ENCODE assay signal across 17 cellular contexts in the genomic region with DNA sequence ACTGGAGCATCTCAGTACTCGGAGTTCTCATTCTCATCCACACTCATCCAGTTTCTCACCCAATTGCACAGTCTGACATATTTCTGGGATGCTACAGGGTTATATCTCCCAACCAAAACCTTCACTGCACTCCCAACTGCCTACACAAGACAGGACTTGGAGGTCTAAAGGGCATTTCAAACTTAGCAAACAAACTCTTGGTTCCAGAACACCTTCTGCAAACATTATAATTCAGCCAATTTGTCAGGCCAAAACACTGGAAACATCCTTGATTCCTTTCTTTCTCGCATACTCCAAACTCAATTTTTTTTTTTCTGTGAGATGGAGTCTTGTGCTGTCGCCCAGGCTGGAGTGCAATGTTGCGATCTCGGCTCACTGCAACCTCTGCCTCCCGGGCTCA. TPM values are rescaled to one million over a fixed set of nuclear protein-coding genes. Genes with fewer than 3 reads are reported as not detected.
A peak's percentile ranks its signal among the peaks of the same experiment; 100 is the strongest.
DNase-seq lines count a peak whose midpoint lies in the region; ATAC-seq, FAIRE-seq and TF ChIP-seq lines count a peak whose summit lies in the region.
"Had no signal": no experiment of that assay in that cellular context is flagged by ENCODE, and none has a peak within 500 bp of the region (broad histone marks: within the 10 kb centered on the region; RNA-seq: fewer than 3 reads in every experiment).

No MANE protein-coding gene starts in this region.

- no peaks in the 10 kb centered on the region for H3K27me3 ChIP-seq in CD4-positive, alpha-beta T cell (ENCODE audit: control insufficient read depth, insufficient read depth, low read length)
- no peaks in the 10 kb centered on the region for H3K27me3 ChIP-seq in mesendoderm (ENCODE audit: insufficient read depth, low read length, poor library complexity)
- no peaks in the 10 kb centered on the region for H3K27me3 ChIP-seq in ovary
- H3K27me3 ChIP-seq: breast epithelium had no signal

- H3K9ac ChIP-seq in mesendoderm (ENCODE audit: low read length) = no peak overlapping the region

- peak overlapping the region; percentile 72 for H3K27ac ChIP-seq in CD4-positive, alpha-beta T cell (ENCODE audit: low read depth, low read length)
- H3K27ac ChIP-seq in mesendoderm (ENCODE audit: low read depth, low read length) (peak overlapping the region; percentile 86), ovary (no peak overlapping the region)
- H3K27ac ChIP-seq: breast epithelium, C4-2B had no signal

- FAIRE-seq in GM12891 (lab: Jason Lieb, UNC) = peak; percentile 33
- FAIRE-seq: HTR-8/SVneo, islet of Langerhans, RCC 7860, TTC549 had no signal

- H3K18ac ChIP-seq in mesendoderm (ENCODE audit: low read length) = peak overlapping the region; percentile 95

- H3K4me1 ChIP-seq in mesendoderm (ENCODE audit: control insufficient read depth, low read depth, low read length) (peaks cover 23% of the 10 kb centered on the region), ovary (ENCODE audit: insufficient read depth) (no peaks in the 10 kb centered on the region), mucosa of descending colon (ENCODE audit: low read depth) (peaks cover 2% of the 10 kb centered on the region)
- H3K4me1 ChIP-seq: breast epithelium had no signal

- intact Hi-C loops in CD4-positive, alpha-beta T cell (cut with DNase I, micrococcal nuclease) = loop anchor here in 1 of 2 experiments (1.0 to 5.0 kb wide), 3 partner anchors 8 to 68 kb away; a partner anchor contains a TSS
- intact Hi-C loops in activated CD8-positive, alpha-beta T cell treated with anti-CD3 and anti-CD28 coated beads for 36 hours (cut with micrococcal nuclease) = no loop called here
- intact Hi-C loops in ovary (cut with DNase I) (no loop called here), mucosa of descending colon (cut with DNase I, micrococcal nuclease) (no loop called here)

- no peaks in the 10 kb centered on the region for H3K27me3 Mint-ChIP-seq in CD4-positive, alpha-beta T cell
- no peaks in the 10 kb centered on the region for H3K27me3 Mint-ChIP-seq in activated CD8-positive, alpha-beta T cell treated with anti-CD3 and anti-CD28 coated beads for 36 hours

- WGBS in mesendoderm (ENCODE audit: extremely low coverage, insufficient coverage, low lambda C conversion rate) = no CpG with 5 or more reads among the region's 6 CpGs
- 71 to 80% (median 75%) methylated on average over 6 of the region's 6 CpGs for WGBS in ovary, 3 donors

- H3K4me3 ChIP-seq in mesendoderm (ENCODE audit: low read length) (no peak overlapping the region), ovary (no peak overlapping the region), mucosa of descending colon (no peak overlapping the region)
- H3K4me3 ChIP-seq: breast epithelium had no signal

- H2BK120ac ChIP-seq in mesendoderm (ENCODE audit: low read depth, low read length) = peak overlapping the region; percentile 96

- H4K5ac ChIP-seq in mesendoderm (ENCODE audit: low read length) = peak overlapping the region; percentile 84

- peak overlapping the region; percentile 99 for H2AK5ac ChIP-seq in mesendoderm (ENCODE audit: low read length)

- H3K4ac ChIP-seq in mesendoderm (ENCODE audit: low read depth, low read length) = peak overlapping the region; percentile 98

- CTCF ChIA-PET in CD4-positive, alpha-beta T cell (lab: Charles Lee) = interaction anchor here (1.8 kb wide), 1 partner anchor 20 kb away, joined by 6 read pairs; no protein-coding TSS in a partner anchor
- CTCF ChIA-PET in activated CD8-positive, alpha-beta T cell treated with anti-CD3 and anti-CD28 coated beads for 36 hours (lab: Charles Lee) = interaction anchor here (1.8 to 1.9 kb wide), 3 partner anchors 16 to 129 kb away, joined by 6 to 10 read pairs (median 6); no protein-coding TSS in a partner anchor

- H4K8ac ChIP-seq in mesendoderm (ENCODE audit: low read depth, low read length) = peak overlapping the region; percentile 7

- no peak overlapping the region for H3K4me2 ChIP-seq in mesendoderm (ENCODE audit: low read length)

- no peak overlapping the region for H3K23ac ChIP-seq in mesendoderm (ENCODE audit: low read length)

- H3K36me3 ChIP-seq in mesendoderm (ENCODE audit: control insufficient read depth, insufficient read depth, low read length) (no peaks in the 10 kb centered on the region), ovary (no peaks in the 10 kb centered on the region), mucosa of descending colon (ENCODE audit: low read depth) (no peaks in the 10 kb centered on the region)
- H3K36me3 ChIP-seq: breast epithelium had no signal

- peaks cover 64% of the 10 kb centered on the region for H3K36me3 Mint-ChIP-seq in CD4-positive, alpha-beta T cell (ENCODE audit: low read depth)
- peaks cover 87% of the 10 kb centered on the region for H3K36me3 Mint-ChIP-seq in activated CD8-positive, alpha-beta T cell treated with anti-CD3 and anti-CD28 coated beads for 36 hours (ENCODE audit: low read depth)

- H3K4me3 Mint-ChIP-seq in CD4-positive, alpha-beta T cell = peak overlapping the region; percentile 86
- H3K4me3 Mint-ChIP-seq in activated CD8-positive, alpha-beta T cell treated with anti-CD3 and anti-CD28 coated beads for 36 hours = peak overlapping the region; percentile 74
- H3K4me3 Mint-ChIP-seq: endodermal cell had no signal

- H2BK5ac ChIP-seq in mesendoderm (ENCODE audit: low read length) = peak overlapping the region; percentile 100

- TF ChIP-seq POLR2A in GM12891 (IDR thresholded peaks at IDR 0.05; ENCODE audit: low read depth, low read length) = no peak
- TF ChIP-seq POLR2A in ovary (IDR thresholded peaks at IDR 0.05) = no peak

- H3K9me3 ChIP-seq in CD4-positive, alpha-beta T cell (ENCODE audit: control insufficient read depth, low read length) = no peaks in the 10 kb centered on the region
- H3K9me3 ChIP-seq in ovary (no peaks in the 10 kb centered on the region), mucosa of descending colon (no peaks in the 10 kb centered on the region)
- H3K9me3 ChIP-seq: breast epithelium had no signal

- peak overlapping the region; percentile 98 for H2BK15ac ChIP-seq in mesendoderm (replicated peaks; ENCODE audit: low read depth)

- peak overlapping the region; percentile 97 for H3K27ac Mint-ChIP-seq in CD4-positive, alpha-beta T cell
- H3K27ac Mint-ChIP-seq in activated CD8-positive, alpha-beta T cell treated with anti-CD3 and anti-CD28 coated beads for 36 hours = peak overlapping the region; percentile 98

- ATAC-seq in CD4-positive, alpha-beta T cell (ENCODE audit: poor library complexity) = no peak
- no peak for ATAC-seq in activated CD8-positive, alpha-beta T cell treated with anti-CD3 and anti-CD28 coated beads for 36 hours
- ATAC-seq in HG03097 (IDR thresholded peaks at IDR 0.05; ENCODE audit: low FRiP score, unreplicated experiment) = no peak
- ATAC-seq in mucosa of descending colon = no peak

- TF ChIP-seq CTCF in CD4-positive, alpha-beta T cell (IDR thresholded peaks at IDR 0.05) = no peak
- no peak for TF ChIP-seq CTCF in activated CD8-positive, alpha-beta T cell treated with anti-CD3 and anti-CD28 coated beads for 36 hours (IDR thresholded peaks at IDR 0.05)
- no peak for TF ChIP-seq CTCF in ovary (IDR thresholded peaks at IDR 0.05)
- no peak for TF ChIP-seq CTCF in mucosa of descending colon (IDR thresholded peaks at IDR 0.05)

- peaks cover 97% of the 10 kb centered on the region for H3K4me1 Mint-ChIP-seq in CD4-positive, alpha-beta T cell (ENCODE audit: low read depth)
- peaks cover 87% of the 10 kb centered on the region for H3K4me1 Mint-ChIP-seq in activated CD8-positive, alpha-beta T cell treated with anti-CD3 and anti-CD28 coated beads for 36 hours (ENCODE audit: low read depth)

- H3K56ac ChIP-seq in mesendoderm (ENCODE audit: low read length) = peak overlapping the region; percentile 91

- POLR2A ChIA-PET in CD4-positive, alpha-beta T cell (lab: Charles Lee) = interaction anchor here (1.0 to 2.5 kb wide), 4 partner anchors 8 to 158 kb away, joined by 3 to 28 read pairs (median 4); a partner anchor contains a TSS
- POLR2A ChIA-PET in activated CD8-positive, alpha-beta T cell treated with anti-CD3 and anti-CD28 coated beads for 36 hours (lab: Charles Lee) = interaction anchor here (2.2 kb wide), 1 partner anchor 12 kb away, joined by 38 read pairs; no protein-coding TSS in a partner anchor

- H3K9me3 Mint-ChIP-seq in CD4-positive, alpha-beta T cell = no peaks in the 10 kb centered on the region
- no peaks in the 10 kb centered on the region for H3K9me3 Mint-ChIP-seq in activated CD8-positive, alpha-beta T cell treated with anti-CD3 and anti-CD28 coated beads for 36 hours
- H3K9me3 Mint-ChIP-seq: endodermal cell had no signal

- H3K79me1 ChIP-seq in mesendoderm (ENCODE audit: low read length) = no peaks in the 10 kb centered on the region

- H3K79me2 ChIP-seq in mesendoderm (ENCODE audit: control insufficient read depth, insufficient read depth, low read length) = no peaks in the 10 kb centered on the region

- no peak for DNase-seq in CD4-positive, alpha-beta T cell
- DNase-seq in GM12891 (ENCODE audit: insufficient read length, low spot score) (no peak), mesendoderm (no peak), ovary (no peak), mucosa of descending colon (no peak)
- no peak for DNase-seq in activated CD8-positive, alpha-beta T cell treated with anti-CD3 and anti-CD28 coated beads for 36 hours
- DNase-seq: endodermal cell; NCI-H1105; stimulated activated CD4-positive, alpha-beta T cell treated with anti-CD3 and anti-CD28 coated beads, Interleukin-4, amount 100 ng/mL, for 4 hours had no signal

- no peak for TF ChIP-seq EP300 in ovary (IDR thresholded peaks at IDR 0.05)

TF ChIP-seq in GM12891, 5 proteins besides CTCF, POLR2A, EP300 and RAD21:
- TF ChIP-seq POLR2AphosphoS5 (IDR thresholded peaks at IDR 0.05; ENCODE audit: low read depth, low read length) (no peak), SPI1 (IDR thresholded peaks at IDR 0.05; ENCODE audit: low read depth, low read length) (no peak), POU2F2 (IDR thresholded peaks at IDR 0.05; ENCODE audit: low read depth, low read length) (no peak), PAX5 (IDR thresholded peaks at IDR 0.05; ENCODE audit: insufficient read depth, low read length, severe bottlenecking) (no peak), TAF1 (IDR thresholded peaks at IDR 0.05; ENCODE audit: low read depth, low read length) (no peak)

RNA-seq across cellular contexts. Expression of a gene that starts 7.9 kb away (rescaled TPM):
- total RNA-seq in CD4-positive, alpha-beta T cell = 10 to 100 TPM; 39.4 to 39.8 TPM
- polyA plus RNA-seq in GM12891 (2012; ENCODE audit: low read depth, missing spikeins) = 102 TPM
- total RNA-seq in activated CD8-positive, alpha-beta T cell treated with anti-CD3 and anti-CD28 coated beads for 36 hours = 10 to 100 TPM; 65.9 to 67.8 TPM
- polyA plus RNA-seq in mesendoderm (2013, experiment 1 of 2) = 0.10 TPM
- 0.11 TPM for polyA plus RNA-seq in mesendoderm (2013, experiment 2 of 2)
- total RNA-seq in ovary = under 1 TPM in 4 of 7 donors, not detected in 3; 0.15 to 0.57 (median 0.27) TPM
- under 1 TPM; 0.18 to 0.68 TPM for polyA plus RNA-seq in ovary
- total RNA-seq in mucosa of descending colon = 1 to 10 TPM; 1.1 to 2.2 (median 1.6) TPM
- total RNA-seq: endodermal cell, myocyte had no signal

RNA-seq across cellular contexts. Expression of a gene that starts 59.6 kb away (rescaled TPM):
- 10 to 100 TPM; 32.7 to 36.9 TPM for total RNA-seq in CD4-positive, alpha-beta T cell
- polyA plus RNA-seq in GM12891 (2012; ENCODE audit: low read depth, missing spikeins) = 14.9 TPM
- total RNA-seq in activated CD8-positive, alpha-beta T cell treated with anti-CD3 and anti-CD28 coated beads for 36 hours = 10 to 100 TPM; 18.1 to 20.1 TPM
- not detected for polyA plus RNA-seq in mesendoderm (2013, experiment 1 of 2)
- not detected for polyA plus RNA-seq in mesendoderm (2013, experiment 2 of 2)
- total RNA-seq in ovary (10 to 100 TPM in 1 of 7 donors, 1 to 10 TPM in 5, under 1 TPM in 1; 0.91 to 10.9 (median 2.0) TPM), mucosa of descending colon (1 to 10 TPM; 3.8 to 7.3 (median 6.6) TPM)
- polyA plus RNA-seq in ovary = 1 to 10 TPM in 1 of 2 donors, under 1 TPM in 1; 0.48 to 9.6 TPM
- total RNA-seq: endodermal cell, myocyte had no signal

Comparison
In these comparisons a context has a peak if more than half of its experiments do, and no peak if none do; other contexts are left out.
1. H3K27ac ChIP-seq: peak in CD4-positive, alpha-beta T cell (single experiment) and mesendoderm (single experiment); none in ovary (0 of 2).
2. RNA of a gene that starts 7.9 kb away (total RNA-seq): 65.9 to 67.8 TPM in activated CD8-positive, alpha-beta T cell treated with anti-CD3 and anti-CD28 coated beads for 36 hours and 39.4 to 39.8 TPM in CD4-positive, alpha-beta T cell; 1.1 to 2.2 TPM in mucosa of descending colon and 0.15 to 0.57 TPM in ovary; every median in the first group is over 10 times any median in the second.